1 cellular context compared by ENCODE assay signal in the genomic region with DNA sequence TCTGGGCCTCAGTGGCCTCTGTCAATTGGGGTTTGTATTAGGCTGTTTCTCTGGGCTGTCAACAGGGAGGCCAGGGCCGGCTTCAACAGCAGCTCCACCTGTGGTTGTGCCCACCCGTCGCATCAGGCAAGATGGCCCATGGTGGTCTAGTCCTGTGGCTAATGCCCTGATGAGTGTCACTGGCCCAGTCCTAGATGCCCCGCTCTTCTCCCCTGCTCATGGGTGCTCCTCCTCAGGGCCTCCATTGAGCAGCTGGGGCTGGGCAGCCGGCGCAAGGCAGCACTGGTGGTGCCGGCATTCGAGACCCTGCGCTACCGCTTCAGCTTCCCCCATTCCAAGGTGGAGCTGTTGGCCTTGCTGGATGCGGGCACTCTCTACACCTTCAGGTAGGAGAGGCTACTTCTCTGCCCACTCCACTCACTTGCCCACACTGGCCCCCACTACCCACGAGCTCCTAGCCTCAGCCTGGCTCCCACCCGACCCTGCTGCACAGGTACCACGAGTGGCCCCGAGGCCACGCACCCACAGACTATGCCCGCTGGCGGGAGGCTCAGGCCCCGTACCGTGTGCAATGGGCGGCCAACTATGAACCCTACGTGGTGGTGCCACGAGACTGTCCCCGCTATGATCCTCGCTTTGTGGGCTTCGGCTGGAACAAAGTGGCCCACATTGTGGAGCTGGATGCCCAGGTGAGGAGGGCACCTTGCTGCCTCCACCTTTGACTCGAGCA.
TF ChIP-seq lines count a peak whose summit lies in the region.

No MANE protein-coding gene starts in this region.

TF ChIP-seq in HepG2, 621 proteins besides CTCF, POLR2A, EP300 and RAD21:
- TF ChIP-seq AGO2 (optimal IDR thresholded peaks at IDR 0.05; ENCODE audit: low read depth, low read length): peak; percentile 44
- no peak for TF ChIP-seq ZNF615 (CRISPR knock-in tag; IDR thresholded peaks at IDR 0.05; ENCODE audit: borderline replicate concordance)
- TF ChIP-seq, protein P1, sequence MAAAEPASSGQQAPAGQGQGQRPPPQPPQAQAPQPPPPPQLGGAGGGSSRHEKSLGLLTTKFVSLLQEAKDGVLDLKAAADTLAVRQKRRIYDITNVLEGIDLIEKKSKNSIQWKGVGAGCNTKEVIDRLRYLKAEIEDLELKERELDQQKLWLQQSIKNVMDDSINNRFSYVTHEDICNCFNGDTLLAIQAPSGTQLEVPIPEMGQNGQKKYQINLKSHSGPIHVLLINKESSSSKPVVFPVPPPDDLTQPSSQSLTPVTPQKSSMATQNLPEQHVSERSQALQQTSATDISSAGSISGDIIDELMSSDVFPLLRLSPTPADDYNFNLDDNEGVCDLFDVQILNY (CRISPR knock-in tag; conservative IDR thresholded peaks at IDR 0.05): no peak
- no peak for TF ChIP-seq ZNF24 (IDR thresholded peaks at IDR 0.05)
- TF ChIP-seq ZNF768 (CRISPR knock-in tag; IDR thresholded peaks at IDR 0.05): no peak
- no peak for TF ChIP-seq XBP1 (CRISPR knock-in tag; IDR thresholded peaks at IDR 0.05)
- no peak for TF ChIP-seq ZNF564 (CRISPR knock-in tag; IDR thresholded peaks at IDR 0.05)
TF ChIP-seq in HepG2: peak in this region for 1.
